Comparison of ENCODE assay signal across 16 cellular contexts in the genomic region with DNA sequence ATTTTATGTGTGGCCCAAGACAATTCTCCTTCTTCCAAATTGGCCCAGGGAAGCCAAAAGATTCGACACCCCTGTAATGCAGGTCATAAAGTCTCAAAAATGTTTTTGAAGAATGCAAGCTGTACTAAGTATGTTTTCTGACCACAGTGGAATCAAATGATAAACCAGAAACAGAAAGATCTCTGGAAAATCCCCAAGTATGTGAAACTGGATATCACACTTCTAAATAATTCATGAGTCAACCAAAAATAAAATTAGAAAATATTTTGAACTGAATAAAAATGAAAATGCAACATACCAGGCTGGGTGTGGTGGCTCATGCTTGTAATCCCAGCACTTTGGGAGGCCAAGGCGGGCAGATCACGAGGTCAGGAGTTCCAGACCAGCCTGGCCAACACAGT. TPM values are rescaled to one million over a fixed set of nuclear protein-coding genes. Genes with fewer than 3 reads are reported as not detected.
A peak's percentile ranks its signal among the peaks of the same experiment; 100 is the strongest.
DNase-seq lines count a peak whose midpoint lies in the region; TF ChIP-seq lines count a peak whose summit lies in the region.
"Had no signal": no experiment of that assay in that cellular context is flagged by ENCODE, and none has a peak within 500 bp of the region (broad histone marks: within the 10 kb centered on the region; RNA-seq: fewer than 3 reads in every experiment).

No MANE protein-coding gene starts in this region.

- no peak overlapping the region for H2AFZ ChIP-seq in MM.1S (ENCODE audit: low read length)

- no peaks in the 10 kb centered on the region for H3K9me3 ChIP-seq in MM.1S (replicated peaks; ENCODE audit: insufficient read depth, low read length)
- no peaks in the 10 kb centered on the region for H3K9me3 ChIP-seq in sigmoid colon

- H3K4me2 ChIP-seq in MM.1S (ENCODE audit: low read depth, low read length): no peak overlapping the region

- no peak overlapping the region for H3K27ac ChIP-seq in MM.1S (ENCODE audit: low read length)
- peak overlapping the region in 3 of 4 donors; percentile 28 to 50 (median 49) for H3K27ac ChIP-seq in sigmoid colon
- H3K27ac ChIP-seq: VCaP had no signal

- no peak for TF ChIP-seq POLR2A in sigmoid colon (IDR thresholded peaks at IDR 0.05)

- no peaks in the 10 kb centered on the region for H3K79me2 ChIP-seq in MM.1S (ENCODE audit: low read length)

- 60 to 67% methylated on average over 3 of the region's 3 CpGs for WGBS in sigmoid colon, 2 donors

- no peaks in the 10 kb centered on the region for H3F3A ChIP-seq in MM.1S (ENCODE audit: insufficient read depth, low read length)

- no peak overlapping the region for H3K9ac ChIP-seq in MM.1S (ENCODE audit: low read length)

- no peaks in the 10 kb centered on the region for H3K27me3 ChIP-seq in MM.1S (replicated peaks; ENCODE audit: insufficient read depth, low read length)
- H3K27me3 ChIP-seq in sigmoid colon: no peaks in the 10 kb centered on the region

- H3K4me3 ChIP-seq in MM.1S (ENCODE audit: low read length) (no peak overlapping the region), choroid plexus epithelial cell (ENCODE audit: low read depth, low read length) (no peak overlapping the region), sigmoid colon (no peak overlapping the region)

- H3K9me2 ChIP-seq in MM.1S (replicated peaks; ENCODE audit: insufficient read depth, low read length): no peaks in the 10 kb centered on the region

- TF ChIP-seq EP300 in sigmoid colon (IDR thresholded peaks at IDR 0.05): no peak

- H4K20me1 ChIP-seq in MM.1S (ENCODE audit: insufficient read depth, low read length): no peaks in the 10 kb centered on the region

- TF ChIP-seq CTCF in MM.1S (IDR thresholded peaks at IDR 0.05; ENCODE audit: low read length): no peak
- TF ChIP-seq CTCF in choroid plexus epithelial cell (conservative IDR thresholded peaks at IDR 0.05; ENCODE audit: low read depth, low read length): no peak
- no peak for TF ChIP-seq CTCF in sigmoid colon (IDR thresholded peaks at IDR 0.05)

- DNase-seq in GM03348 (ENCODE audit: low spot score): peak; percentile 67
- peak; percentile 43 for DNase-seq in MM.1S
- peak; percentile 88 for DNase-seq in choroid plexus epithelial cell (ENCODE audit: low read depth)
- DNase-seq in sigmoid colon: no peak
- no peak for DNase-seq in GF-D8 (lab: John Stamatoyannopoulos, UW)
- no peak for DNase-seq in effector CD8-positive, alpha-beta T cell (lab: John Stamatoyannopoulos, UW)
- DNase-seq in superior temporal gyrus (ENCODE audit: extremely low spot score): no peak
- no peak for DNase-seq in ACHN
- DNase-seq: activated T-cell treated with anti-CD3 and anti-CD28 coated beads, Interleukin-2, amount 50 U/mL, for 72 hours; dermis blood vessel endothelial cell; H7; NCI-H1436 treated with DMSO at 0.1 percent for 48 hours; NCI-H69; SIG-M5; trophoblast cell had no signal

- intact Hi-C loops in sigmoid colon (cut with DNase I): no loop called here

- H3K36me3 ChIP-seq in MM.1S (replicated peaks; ENCODE audit: insufficient read depth, low read length): no peaks in the 10 kb centered on the region
- H3K36me3 ChIP-seq in sigmoid colon: no peaks in the 10 kb centered on the region

- peaks cover 3% of the 10 kb centered on the region; the same call in 1 of the 2 replicates for H3K4me1 ChIP-seq in MM.1S (ENCODE audit: low read length)
- peaks cover 0 to 19% (median 15%) of the 10 kb centered on the region in 4 donors for H3K4me1 ChIP-seq in sigmoid colon

- in situ Hi-C loops in ACHN (cut with HindIII; ENCODE audit: low pct_ligation_motif_present, low pct_unique_long_range_greater_than_20kb, low sequenced_read_pairs): no loop called here

RNA-seq across cellular contexts. Expression of a gene that starts 34.1 kb away (rescaled TPM):
- 10 to 100 TPM; 50.7 to 81.5 (median 66.4) TPM for total RNA-seq in sigmoid colon
- 100 to 1,000 TPM in 1 of 3 donors, 10 to 100 TPM in 2; 51.9 to 115 (median 73.3) TPM for polyA plus RNA-seq in sigmoid colon

Comparison
In these comparisons a context has a peak if more than half of its experiments do, and no peak if none do; other contexts are left out.
1. DNase-seq: peak in GM03348 (single experiment), MM.1S (single experiment) and choroid plexus epithelial cell (single experiment); none in sigmoid colon (single experiment), GF-D8 (single experiment), effector CD8-positive, alpha-beta T cell (single experiment), superior temporal gyrus (single experiment) and ACHN (single experiment).